ENCODE assay signal across 27 cellular contexts in the genomic region with DNA sequence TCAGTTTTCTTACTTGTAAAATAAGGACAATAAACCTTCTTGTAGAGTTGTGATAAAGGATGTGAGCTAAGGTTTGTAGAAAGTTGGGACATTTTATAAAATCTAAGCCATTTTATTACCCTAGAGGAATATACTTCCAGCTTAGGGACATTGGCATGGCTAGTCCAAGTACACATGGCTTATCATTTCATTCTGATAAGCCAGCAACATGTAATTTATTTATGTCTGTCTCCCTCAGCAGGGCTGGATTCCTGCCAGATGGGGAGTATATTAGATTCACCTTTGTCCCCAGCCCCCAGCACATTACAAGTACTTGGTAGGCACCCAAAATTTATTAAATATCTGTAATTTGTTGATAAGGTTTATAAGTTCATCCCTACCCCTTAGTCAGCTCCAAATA. TPM values are rescaled to one million over a fixed set of nuclear protein-coding genes. Genes with fewer than 3 reads are reported as not detected.
"Had no signal": no experiment of that assay in that cellular context is flagged by ENCODE, and none has a peak within 500 bp of the region (broad histone marks: within the 10 kb centered on the region; RNA-seq: fewer than 3 reads in every experiment).

No MANE protein-coding gene starts in this region.

- H3K4me1 ChIP-seq: esophagus muscularis mucosa, gastrocnemius medialis, left lung, lower lobe of right lung, parathyroid adenoma, prostate gland, right lobe of liver, tibial artery, upper lobe of left lung, uterus had no signal

- DNase-seq: cortex of kidney; dorsolateral prefrontal cortex; effector CD8-positive, alpha-beta T cell; gastrocnemius medialis; islet precursor cell; left lung; lower lobe of right lung; mesenchymal stem cell; naive thymus-derived CD4-positive, alpha-beta T cell; nephron progenitor cell; right lobe of liver; spleen; stimulated activated CD4-positive, alpha-beta T cell treated with anti-CD3 and anti-CD28 coated beads, Interleukin-15, amount 100 ng/mL, for 24 hours; stimulated activated CD4-positive, alpha-beta T cell treated with anti-CD3 and anti-CD28 coated beads, Interleukin-1b, Interleukin-23, amount 100 ng/mL, for 48 hours; stimulated activated CD4-positive, alpha-beta T cell treated with anti-CD3 and anti-CD28 coated beads, Interleukin-4, amount 100 ng/mL, for 24 hours; tibial artery; upper lobe of left lung; uterus had no signal

- H3K36me3 ChIP-seq: esophagus muscularis mucosa, gastrocnemius medialis, heart right ventricle, left lung, lower lobe of right lung, prostate gland, right lobe of liver, spleen, tibial artery, upper lobe of left lung, uterus had no signal

- H2AFZ ChIP-seq: parathyroid adenoma had no signal

- H3K79me2 ChIP-seq: parathyroid adenoma had no signal

- H3K27ac ChIP-seq: dorsolateral prefrontal cortex, esophagus muscularis mucosa, gastrocnemius medialis, left lung, lower lobe of right lung, parathyroid adenoma, prostate gland, right lobe of liver, tibial artery, upper lobe of left lung, uterus had no signal

- ATAC-seq: gastrocnemius medialis; left lung; lower lobe of right lung; naive thymus-derived CD4-positive, alpha-beta T cell; stimulated activated memory B cell treated with anti-CD40 and anti-IgM and Interleukin-4, amounts not matched to agents 10 μg/mL and 1 μg/mL and 100 μg/mL, for 72 hours had no signal

- H3K4me3 ChIP-seq: dorsolateral prefrontal cortex, esophagus muscularis mucosa, gastrocnemius medialis, heart right ventricle, left lung, lower lobe of right lung, prostate gland, right lobe of liver, spleen, tibial artery, upper lobe of left lung, uterus had no signal

- H3K27me3 ChIP-seq: dorsolateral prefrontal cortex, esophagus muscularis mucosa, gastrocnemius medialis, heart right ventricle, right lobe of liver, spleen, tibial artery, upper lobe of left lung, uterus had no signal

- H3K9me3 ChIP-seq: esophagus muscularis mucosa, gastrocnemius medialis, heart right ventricle, left lung, lower lobe of right lung, prostate gland, right lobe of liver, spleen, tibial artery, upper lobe of left lung, uterus had no signal

- H3K9ac ChIP-seq: parathyroid adenoma had no signal

RNA-seq across cellular contexts. Expression of gene TBPL2, which starts 22.5 kb away (rescaled TPM):
- total RNA-seq: esophagus muscularis mucosa; fibroblast of villous mesenchyme; gastrocnemius medialis; heart right ventricle; left lung; lower lobe of right lung; naive thymus-derived CD4-positive, alpha-beta T cell; omental fat pad; prostate gland; renal cortical epithelial cell; right lobe of liver; spleen; temporal lobe; upper lobe of left lung; uterus had no signal
- polyA plus RNA-seq: heart right ventricle; naive thymus-derived CD4-positive, alpha-beta T cell; spleen had no signal
